8 cellular contexts compared by ENCODE assay signal in genomic region chr1:234730542-234731370, GRCh38.
DNase-seq lines count a peak whose midpoint lies in the region; ATAC-seq and TF ChIP-seq lines count a peak whose summit lies in the region.

No MANE protein-coding gene starts in this region.

- H3K4me3 ChIP-seq in GM12865 (ENCODE audit: low read depth, low read length) (no peak overlapping the region), breast epithelium (no peak overlapping the region), heart left ventricle (no peak overlapping the region)

- H3K4me3 Mint-ChIP-seq in HFFc6 (peak overlapping the region; percentile 2; the same call in 1 of the 2 replicates), memory B cell (peak overlapping the region; percentile 33)

- intact Hi-C loops in breast epithelium (cut with DNase I; ENCODE audit: low total_unique reads) (no loop called here), heart left ventricle (cut with DNase I) (loop anchor here in 1 of 10 donors (10.0 kb wide), 1 partner anchor 246 kb away; no protein-coding TSS in a partner anchor)

- DNase-seq in GM12865 (ENCODE audit: low read depth) = peak; percentile 71
- no peak for DNase-seq in HFFc6
- peak; percentile 43 for DNase-seq in T-helper 22 cell (ENCODE audit: low read depth)
- DNase-seq in memory B cell (ENCODE audit: low spot score in 2 of 2) = peak; percentile 41 to 49
- DNase-seq in globus pallidus (ENCODE audit: low spot score) = no peak
- DNase-seq in breast epithelium (ENCODE audit: low spot score in 2 of 2) = no peak
- no peak for DNase-seq in COR-L47 (lab: John Stamatoyannopoulos, UW)
- no peak for DNase-seq in heart left ventricle

- H3K9me3 ChIP-seq in breast epithelium = no peaks in the 10 kb centered on the region
- H3K9me3 ChIP-seq in heart left ventricle = no peaks in the 10 kb centered on the region

- TF ChIP-seq POLR2A in breast epithelium (IDR thresholded peaks at IDR 0.05) = no peak
- TF ChIP-seq POLR2A in heart left ventricle (IDR thresholded peaks at IDR 0.05) = no peak

- WGBS in heart left ventricle, 4 donors = 78 to 88% (median 82%) methylated on average over 6 of the region's 6 CpGs

- H3K27me3 Mint-ChIP-seq in HFFc6 (ENCODE audit: insufficient read depth) = no peaks in the 10 kb centered on the region
- H3K27me3 Mint-ChIP-seq in memory B cell = no peaks in the 10 kb centered on the region

- H3K9me3 Mint-ChIP-seq in HFFc6 (no peaks in the 10 kb centered on the region), memory B cell (no peaks in the 10 kb centered on the region)

- H3K36me3 ChIP-seq in breast epithelium (no peaks in the 10 kb centered on the region), heart left ventricle (no peaks in the 10 kb centered on the region)

- H3K4me1 Mint-ChIP-seq in HFFc6 (ENCODE audit: low read depth) (peaks cover 67% of the 10 kb centered on the region), memory B cell (peaks cover 37% of the 10 kb centered on the region)

- H3K4me1 ChIP-seq in breast epithelium (peaks cover 8 to 18% of the 10 kb centered on the region in 2 donors), heart left ventricle (peaks cover 17 to 51% (median 29%) of the 10 kb centered on the region in 12 donors)

- TF ChIP-seq CTCF in GM12865 (IDR thresholded peaks at IDR 0.05; ENCODE audit: insufficient read depth, low read depth, low read length, missing control alignments) (peak; percentile 25), HFFc6 (IDR thresholded peaks at IDR 0.05) (no peak), breast epithelium (IDR thresholded peaks at IDR 0.05) (no peak), heart left ventricle (IDR thresholded peaks at IDR 0.05) (no peak)

- H3K27me3 ChIP-seq in breast epithelium (no peaks in the 10 kb centered on the region), heart left ventricle (no peaks in the 10 kb centered on the region)

- ATAC-seq in memory B cell (ENCODE audit: low read depth) = peak; percentile 96
- no peak for ATAC-seq in heart left ventricle

- H3K27ac Mint-ChIP-seq in HFFc6 = peak overlapping the region; percentile 93
- peak overlapping the region; percentile 93 for H3K27ac Mint-ChIP-seq in memory B cell

- H3K36me3 Mint-ChIP-seq in HFFc6 (ENCODE audit: low read depth) (no peaks in the 10 kb centered on the region; the same call in 1 of the 2 replicates), memory B cell (no peaks in the 10 kb centered on the region)

- H3K27ac ChIP-seq in breast epithelium (no peak overlapping the region), heart left ventricle (no peak overlapping the region)

Comparison
In these comparisons a context has a peak if more than half of its experiments do, and no peak if none do; other contexts are left out.
1. DNase-seq: peak in GM12865 (single experiment), T-helper 22 cell (single experiment) and memory B cell (2 of 2); none in HFFc6 (single experiment), globus pallidus (single experiment), breast epithelium (0 of 2), COR-L47 (single experiment) and heart left ventricle (0 of 5).